Comparison of ENCODE assay signal across 20 cellular contexts in the genomic region with DNA sequence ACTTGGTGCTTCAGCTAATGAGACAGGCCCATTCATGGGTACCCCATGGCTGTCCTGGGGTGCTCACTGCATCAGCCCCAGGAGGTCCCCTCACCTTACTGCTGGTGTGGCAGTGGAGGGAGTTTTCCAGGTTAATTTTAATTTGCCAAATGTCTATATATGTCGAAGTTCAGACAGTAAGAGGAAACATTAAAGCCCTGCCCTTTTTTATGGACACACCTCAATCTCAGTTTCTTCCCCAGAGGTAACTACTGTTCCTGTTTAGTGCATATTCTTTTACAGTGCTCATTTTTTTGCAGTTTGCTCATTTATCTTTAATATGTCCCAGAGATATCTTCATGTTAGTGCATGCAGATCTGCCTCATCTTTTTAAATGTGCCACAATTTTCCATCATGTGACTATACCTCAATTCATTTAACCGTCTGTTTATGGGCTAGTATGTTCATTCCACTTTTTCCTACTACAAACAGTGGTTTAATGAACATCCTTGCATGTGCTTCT.
"Had no signal": no experiment of that assay in that cellular context is flagged by ENCODE, and none has a peak within 500 bp of the region (broad histone marks: within the 10 kb centered on the region; RNA-seq: fewer than 3 reads in every experiment).

No MANE protein-coding gene starts in this region.

- H3K4me3 Mint-ChIP-seq: activated CD4-positive, alpha-beta memory T cell treated with anti-CD3 and anti-CD28 coated beads, Interleukin-2, amount 10 ng/mL, durations not matched to agents 7 days and 5 days; activated naive CD4-positive, alpha-beta T cell treated with anti-CD3 and anti-CD28 coated beads for 36 hours; activated naive CD8-positive, alpha-beta T cell treated with anti-CD3 and anti-CD28 coated beads, Interleukin-2, amount 10 ng/mL, durations not matched to agents 7 days and 5 days; activated T-cell treated with anti-CD3 and anti-CD28 coated beads, Interleukin-2, amount 50 U/mL, for 72 hours; immature natural killer cell; natural killer cell treated with Interleukin-12 subunit alpha and Interleukin-12 subunit beta and Interleukin-15 and Interleukin-18, amount 100 ng/mL, for 72 hours had no signal

- H3K36me3 ChIP-seq: left ventricle myocardium inferior, pancreas, right atrium auricular region, thyroid gland had no signal

- H3K4me1 ChIP-seq: psoas muscle had no signal

- H3K9me3 Mint-ChIP-seq: activated naive CD4-positive, alpha-beta T cell treated with anti-CD3 and anti-CD28 coated beads for 36 hours; natural killer cell treated with Interleukin-12 subunit alpha and Interleukin-12 subunit beta and Interleukin-15 and Interleukin-18, amount 100 ng/mL, for 72 hours had no signal

- H3K27me3 ChIP-seq: pancreas, right atrium auricular region, thyroid gland had no signal

- H3K27me3 Mint-ChIP-seq: activated CD4-positive, alpha-beta memory T cell treated with anti-CD3 and anti-CD28 coated beads, Interleukin-2, amount 10 ng/mL, durations not matched to agents 7 days and 5 days; activated naive CD8-positive, alpha-beta T cell treated with anti-CD3 and anti-CD28 coated beads, Interleukin-2, amount 10 ng/mL, durations not matched to agents 7 days and 5 days; natural killer cell treated with Interleukin-12 subunit alpha and Interleukin-12 subunit beta and Interleukin-15 and Interleukin-18, amount 100 ng/mL, for 72 hours had no signal

- H3K27ac Mint-ChIP-seq: activated CD4-positive, alpha-beta memory T cell treated with anti-CD3 and anti-CD28 coated beads, Interleukin-2, amount 10 ng/mL, durations not matched to agents 7 days and 5 days; activated naive CD4-positive, alpha-beta T cell treated with anti-CD3 and anti-CD28 coated beads for 36 hours; activated naive CD8-positive, alpha-beta T cell treated with anti-CD3 and anti-CD28 coated beads, Interleukin-2, amount 10 ng/mL, durations not matched to agents 7 days and 5 days; activated T-cell treated with anti-CD3 and anti-CD28 coated beads, Interleukin-2, amount 50 U/mL, for 72 hours; immature natural killer cell; natural killer cell treated with Interleukin-12 subunit alpha and Interleukin-12 subunit beta and Interleukin-15 and Interleukin-18, amount 100 ng/mL, for 72 hours had no signal

- H3K9me3 ChIP-seq: left ventricle myocardium inferior, pancreas, psoas muscle, right atrium auricular region, thyroid gland had no signal

- DNase-seq: activated CD4-positive, alpha-beta memory T cell treated with anti-CD3 and anti-CD28 coated beads, Interleukin-2, amount 10 ng/mL, durations not matched to agents 7 days and 5 days; activated CD4-positive, alpha-beta T cell treated with anti-CD3 and anti-CD28 coated beads for 48 hours; activated effector memory CD4-positive, alpha-beta T cell treated with Interleukin-2 at 50 U/mL for 16 hours; activated naive CD4-positive, alpha-beta T cell treated with anti-CD3 and anti-CD28 coated beads for 36 hours; activated naive CD8-positive, alpha-beta T cell treated with anti-CD3 and anti-CD28 coated beads, Interleukin-2, amount 10 ng/mL, durations not matched to agents 7 days and 5 days; activated T-cell treated with anti-CD3 and anti-CD28 coated beads, Interleukin-2, amount 50 U/mL, for 72 hours; amniotic stem cell; erythroblast; foreskin fibroblast; immature natural killer cell; kidney glomerular epithelial cell; left ventricle myocardium inferior; midbrain; psoas muscle; stimulated activated CD4-positive, alpha-beta T cell treated with anti-CD3 and anti-CD28 coated beads, Interleukin-4, amount 100 ng/mL, for 24 hours; stimulated activated naive CD8-positive, alpha-beta T cell treated with anti-CD3 and anti-CD28 coated beads, Interleukin-15, Interleukin-2, amounts not matched to agents 100 U/mL and 50 U/mL, for 24 hours; thyroid gland had no signal

- H3K4me3 ChIP-seq: left ventricle myocardium inferior, pancreas, psoas muscle, right atrium auricular region, thyroid gland had no signal

- ATAC-seq: activated T-cell treated with anti-CD3 and anti-CD28 coated beads, Interleukin-2, amount 50 U/mL, for 72 hours; natural killer cell treated with Interleukin-12 subunit alpha and Interleukin-12 subunit beta and Interleukin-15 and Interleukin-18, amount 100 ng/mL, for 72 hours; psoas muscle; stimulated activated naive CD8-positive, alpha-beta T cell treated with anti-CD3 and anti-CD28 coated beads, Interleukin-15, Interleukin-2, amounts not matched to agents 100 U/mL and 50 U/mL, for 24 hours had no signal

- H3K27ac ChIP-seq: left ventricle myocardium inferior, pancreas, psoas muscle, right atrium auricular region, thyroid gland had no signal
